12 cellular contexts compared by ENCODE assay signal in the genomic region with DNA sequence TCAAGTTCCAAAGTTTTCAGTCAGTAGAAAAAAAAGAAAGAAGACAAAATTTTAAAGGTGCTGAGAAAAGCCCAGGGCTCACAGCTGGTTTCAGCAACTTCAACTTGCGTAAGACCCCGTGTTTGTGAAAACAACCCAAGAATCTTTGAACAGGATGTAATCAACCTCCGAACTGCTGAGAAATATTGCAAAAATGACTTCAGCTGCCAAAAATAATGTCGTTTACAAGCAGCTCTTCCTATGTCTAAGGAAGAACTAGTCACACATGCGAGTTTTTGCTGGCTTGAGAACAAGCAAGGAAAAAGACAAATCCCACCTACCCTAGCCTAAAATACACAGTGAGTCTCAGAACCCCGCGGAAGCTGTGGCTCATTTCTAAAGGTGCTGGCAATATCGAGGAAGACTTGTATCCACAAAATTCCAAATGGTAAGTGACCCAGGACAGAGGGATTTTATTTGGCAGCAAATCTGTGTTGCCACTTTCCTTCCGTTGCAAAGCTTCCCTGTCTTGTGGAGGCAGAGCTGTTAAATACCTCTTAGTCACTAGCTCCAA. TPM values are rescaled to one million over a fixed set of nuclear protein-coding genes. Genes with fewer than 3 reads are reported as not detected.
A peak's percentile ranks its signal among the peaks of the same experiment; 100 is the strongest.
DNase-seq lines count a peak whose midpoint lies in the region; ATAC-seq and TF ChIP-seq lines count a peak whose summit lies in the region.
"Had no signal": no experiment of that assay in that cellular context is flagged by ENCODE, and none has a peak within 500 bp of the region (broad histone marks: within the 10 kb centered on the region; RNA-seq: fewer than 3 reads in every experiment).

No MANE protein-coding gene starts in this region.

- TF ChIP-seq POLR2A in lower leg skin (IDR thresholded peaks at IDR 0.05) (no peak), erythroblast (IDR thresholded peaks at IDR 0.05; ENCODE audit: low read length) (no peak)

- intact Hi-C loops in lower leg skin (cut with DNase I; ENCODE audit: low total_unique reads) = no loop called here
- intact Hi-C loops in activated T-helper 2 cell treated with anti-CD3 and anti-CD28 coated beads, Interferon-gamma antibody, Interleukin-2, Interleukin-4, amounts not matched to agents 10 μg/mL and 5 μg/mL and 100 μg/mL, durations not matched to agents 14 hours and 24 hours and 36 hours (cut with micrococcal nuclease) = no loop called here

- no peaks in the 10 kb centered on the region for H3K9me3 ChIP-seq in thoracic aorta

- H3K27me3 Mint-ChIP-seq in activated T-helper 2 cell treated with anti-CD3 and anti-CD28 coated beads, Interferon-gamma antibody, Interleukin-2, Interleukin-4, amounts not matched to agents 10 μg/mL and 5 μg/mL and 100 μg/mL, durations not matched to agents 14 hours and 24 hours and 36 hours (ENCODE audit: low read depth) = no peaks in the 10 kb centered on the region
- H3K27me3 Mint-ChIP-seq: progenitor cell of endocrine pancreas had no signal

- WGBS in lower leg skin, 2 donors = 12 to 16% methylated on average over 9 of the region's 9 CpGs

- H3K36me3 ChIP-seq in thoracic aorta = no peaks in the 10 kb centered on the region

- no peaks in the 10 kb centered on the region for H3K36me3 Mint-ChIP-seq in activated T-helper 2 cell treated with anti-CD3 and anti-CD28 coated beads, Interferon-gamma antibody, Interleukin-2, Interleukin-4, amounts not matched to agents 10 μg/mL and 5 μg/mL and 100 μg/mL, durations not matched to agents 14 hours and 24 hours and 36 hours (ENCODE audit: low read depth)

- peak overlapping the region; percentile 68 for H3K4me3 ChIP-seq in coronary artery
- H3K4me3 ChIP-seq in lower leg skin (ENCODE audit: low read depth, poor library complexity, severe bottlenecking) = peak overlapping the region; percentile 7
- H3K4me3 ChIP-seq in thoracic aorta = peak overlapping the region; percentile 63

- peaks cover 0 to 15% of the 10 kb centered on the region in 2 donors for H3K4me1 ChIP-seq in thoracic aorta (ENCODE audit: control insufficient read depth in 1 of 2, low read depth in 2 of 2)

- H3K9me3 Mint-ChIP-seq in activated T-helper 2 cell treated with anti-CD3 and anti-CD28 coated beads, Interferon-gamma antibody, Interleukin-2, Interleukin-4, amounts not matched to agents 10 μg/mL and 5 μg/mL and 100 μg/mL, durations not matched to agents 14 hours and 24 hours and 36 hours = no peaks in the 10 kb centered on the region
- H3K9me3 Mint-ChIP-seq: activated CD4-positive, alpha-beta T cell treated with anti-CD3 and anti-CD28 coated beads, Interleukin-2, amount 10 ng/mL, durations not matched to agents 24 days and 14 days had no signal

- no peak overlapping the region for H3K4me3 Mint-ChIP-seq in activated T-helper 2 cell treated with anti-CD3 and anti-CD28 coated beads, Interferon-gamma antibody, Interleukin-2, Interleukin-4, amounts not matched to agents 10 μg/mL and 5 μg/mL and 100 μg/mL, durations not matched to agents 14 hours and 24 hours and 36 hours (ENCODE audit: low read depth)
- H3K4me3 Mint-ChIP-seq: activated CD4-positive, alpha-beta T cell treated with anti-CD3 and anti-CD28 coated beads, Interleukin-2, amount 10 ng/mL, durations not matched to agents 24 days and 14 days had no signal

- H3K4me1 Mint-ChIP-seq in activated T-helper 2 cell treated with anti-CD3 and anti-CD28 coated beads, Interferon-gamma antibody, Interleukin-2, Interleukin-4, amounts not matched to agents 10 μg/mL and 5 μg/mL and 100 μg/mL, durations not matched to agents 14 hours and 24 hours and 36 hours (ENCODE audit: low read depth) = no peaks in the 10 kb centered on the region
- H3K4me1 Mint-ChIP-seq: activated CD4-positive, alpha-beta T cell treated with anti-CD3 and anti-CD28 coated beads, Interleukin-2, amount 10 ng/mL, durations not matched to agents 24 days and 14 days had no signal

- ATAC-seq in thoracic aorta (ENCODE audit: insufficient number of reproducible peaks, low FRiP score, low read depth) (no peak), HG02884 (IDR thresholded peaks at IDR 0.05; ENCODE audit: unreplicated experiment) (no peak)

- TF ChIP-seq CTCF in coronary artery (IDR thresholded peaks at IDR 0.05) (no peak), lower leg skin (IDR thresholded peaks at IDR 0.05) (no peak), thoracic aorta (IDR thresholded peaks at IDR 0.05) (no peak)

- H3K27ac Mint-ChIP-seq in activated T-helper 2 cell treated with anti-CD3 and anti-CD28 coated beads, Interferon-gamma antibody, Interleukin-2, Interleukin-4, amounts not matched to agents 10 μg/mL and 5 μg/mL and 100 μg/mL, durations not matched to agents 14 hours and 24 hours and 36 hours = no peak overlapping the region
- H3K27ac Mint-ChIP-seq: activated CD4-positive, alpha-beta T cell treated with anti-CD3 and anti-CD28 coated beads, Interleukin-2, amount 10 ng/mL, durations not matched to agents 24 days and 14 days; progenitor cell of endocrine pancreas had no signal

- no peaks in the 10 kb centered on the region for H3K27me3 ChIP-seq in thoracic aorta (replicated peaks; ENCODE audit: insufficient read depth)

- H3K27ac ChIP-seq in coronary artery (peak overlapping the region; percentile 65 to 74), thoracic aorta (peak overlapping the region in 1 of 2 donors; percentile 26)

- DNase-seq in KBM-7 = peak; percentile 8
- DNase-seq in coronary artery (ENCODE audit: low spot score) = no peak
- DNase-seq in lower leg skin (ENCODE audit: low spot score in 2 of 2) = peak in 1 of 2 donors; percentile 60
- no peak for DNase-seq in thoracic aorta (ENCODE audit: low spot score)
- DNase-seq in erythroblast (lab: John Stamatoyannopoulos, UW) = no peak
- DNase-seq in GDM1 (lab: John Stamatoyannopoulos, UW) = no peak
- no peak for DNase-seq in activated T-helper 2 cell treated with anti-CD3 and anti-CD28 coated beads, Interferon-gamma antibody, Interleukin-2, Interleukin-4, amounts not matched to agents 10 μg/mL and 5 μg/mL and 100 μg/mL, durations not matched to agents 14 hours and 24 hours and 36 hours (ENCODE audit: low spot score)
- DNase-seq: activated CD4-positive, alpha-beta T cell treated with anti-CD3 and anti-CD28 coated beads, Interleukin-2, amount 10 ng/mL, durations not matched to agents 24 days and 14 days; effector CD4-positive, alpha-beta T cell; NCI-H2081 had no signal

- in situ Hi-C loops in KBM-7 (cut with MboI; ENCODE audit: low pct_unique_long_range_greater_than_20kb, low sequenced_read_pairs) = no loop called here

RNA-seq across cellular contexts. Expression of gene SLC8A1, which starts 59.8 kb away (rescaled TPM):
- total RNA-seq in lower leg skin = 10 to 100 TPM in 3 of 4 donors, 1 to 10 TPM in 1; 7.5 to 21.2 (median 13.0) TPM
- total RNA-seq in thoracic aorta = 10 to 100 TPM; 13.7 to 31.2 TPM
- total RNA-seq in activated T-helper 2 cell treated with anti-CD3 and anti-CD28 coated beads, Interferon-gamma antibody, Interleukin-2, Interleukin-4, amounts not matched to agents 10 μg/mL and 5 μg/mL and 100 μg/mL, durations not matched to agents 14 hours and 24 hours and 36 hours = 5.5 and 5.7 TPM in 2 replicates

Comparison
In these comparisons a context has a peak if more than half of its experiments do, and no peak if none do; other contexts are left out.
1. H3K4me3 ChIP-seq: peak in every context shown above with its lines; median percentile 68 in coronary artery; 63 in thoracic aorta; 7 in lower leg skin.